8 cellular contexts compared by ENCODE assay signal in genomic region chr3:13544293-13544831, GRCh38. TPM values are rescaled to one million over a fixed set of nuclear protein-coding genes. Genes with fewer than 3 reads are reported as not detected.
A peak's percentile ranks its signal among the peaks of the same experiment; 100 is the strongest.
DNase-seq lines count a peak whose midpoint lies in the region; ATAC-seq and TF ChIP-seq lines count a peak whose summit lies in the region.

No MANE protein-coding gene starts in this region.

- H3K14ac ChIP-seq in neuronal stem cell (ENCODE audit: low read length) = no peak overlapping the region

- DNase-seq in MG63 = peak; percentile 92
- peak; percentile 66 to 84 for DNase-seq in activated T-cell treated with anti-CD3 and anti-CD28 coated beads, Interleukin-2, amount 50 U/mL, for 72 hours
- no peak for DNase-seq in right atrium auricular region (ENCODE audit: low spot score)
- peak; percentile 7 to 69 for DNase-seq in stimulated activated effector memory CD8-positive, alpha-beta T cell treated with anti-CD3 and anti-CD28 coated beads, Interleukin-12 subunit alpha, Interleukin-12 subunit beta, amount 100 ng/mL, for 72 hours (ENCODE audit: low spot score in 2 of 2)
- no peak for DNase-seq in neuronal stem cell (ENCODE audit: low spot score)
- DNase-seq in pons (ENCODE audit: low spot score) = no peak

- H3K4ac ChIP-seq in neuronal stem cell (ENCODE audit: low read length) = no peak overlapping the region

- H3K36me3 ChIP-seq in MG63 (no peaks in the 10 kb centered on the region), right atrium auricular region (no peaks in the 10 kb centered on the region), neuronal stem cell (replicated peaks in 1 of 2; ENCODE audit: control insufficient read depth in 2 of 2, insufficient read depth in 2 of 2, low read length in 2 of 2) (no peaks in the 10 kb centered on the region)

- H3K4me2 ChIP-seq in neuronal stem cell (ENCODE audit: insufficient read depth, low read length, poor library complexity, severe bottlenecking) = no peak overlapping the region

- peak overlapping the region; percentile 50 to 79 for H3K27ac ChIP-seq in right atrium auricular region
- no peak overlapping the region for H3K27ac ChIP-seq in neuronal stem cell (replicated peaks; ENCODE audit: low read length)

- H2BK15ac ChIP-seq in neuronal stem cell (ENCODE audit: low read length) = no peak overlapping the region

- peaks cover 34% of the 10 kb centered on the region for H3K27me3 Mint-ChIP-seq in activated T-cell treated with anti-CD3 and anti-CD28 coated beads, Interleukin-2, amount 50 U/mL, for 72 hours (ENCODE audit: low read depth)

- H4K8ac ChIP-seq in neuronal stem cell (ENCODE audit: low read depth, low read length) = no peak overlapping the region

- H2AK5ac ChIP-seq in neuronal stem cell (ENCODE audit: low read depth, low read length) = no peak overlapping the region

- no peak overlapping the region for H3K9ac ChIP-seq in neuronal stem cell (ENCODE audit: low read depth, low read length, poor library complexity)

- no peak for TF ChIP-seq CTCF in right atrium auricular region (IDR thresholded peaks at IDR 0.05)

- peak overlapping the region; percentile 1 to 52 for H3K4me3 Mint-ChIP-seq in activated T-cell treated with anti-CD3 and anti-CD28 coated beads, Interleukin-2, amount 50 U/mL, for 72 hours
- no peak overlapping the region for H3K4me3 Mint-ChIP-seq in stimulated activated effector memory CD8-positive, alpha-beta T cell treated with anti-CD3 and anti-CD28 coated beads, Interleukin-12 subunit alpha, Interleukin-12 subunit beta, amount 100 ng/mL, for 72 hours

- H3K27ac Mint-ChIP-seq in activated T-cell treated with anti-CD3 and anti-CD28 coated beads, Interleukin-2, amount 50 U/mL, for 72 hours = no peak overlapping the region
- H3K27ac Mint-ChIP-seq in stimulated activated effector memory CD8-positive, alpha-beta T cell treated with anti-CD3 and anti-CD28 coated beads, Interleukin-12 subunit alpha, Interleukin-12 subunit beta, amount 100 ng/mL, for 72 hours = no peak overlapping the region

- peaks cover 27% of the 10 kb centered on the region for H3K4me1 Mint-ChIP-seq in activated T-cell treated with anti-CD3 and anti-CD28 coated beads, Interleukin-2, amount 50 U/mL, for 72 hours (ENCODE audit: low read depth)
- H3K4me1 Mint-ChIP-seq in stimulated activated effector memory CD8-positive, alpha-beta T cell treated with anti-CD3 and anti-CD28 coated beads, Interleukin-12 subunit alpha, Interleukin-12 subunit beta, amount 100 ng/mL, for 72 hours = peaks cover 27% of the 10 kb centered on the region

- WGBS in neuronal stem cell (ENCODE audit: extremely low coverage in 2 of 2, insufficient read length in 2 of 2, insufficient replicate concordance in 1 of 2), 2 donors = no CpG with 5 or more reads among the region's 6 CpGs

- peaks cover 1 to 4% of the 10 kb centered on the region in 2 donors for H3K9me3 Mint-ChIP-seq in activated T-cell treated with anti-CD3 and anti-CD28 coated beads, Interleukin-2, amount 50 U/mL, for 72 hours
- no peaks in the 10 kb centered on the region for H3K9me3 Mint-ChIP-seq in stimulated activated effector memory CD8-positive, alpha-beta T cell treated with anti-CD3 and anti-CD28 coated beads, Interleukin-12 subunit alpha, Interleukin-12 subunit beta, amount 100 ng/mL, for 72 hours

- H2BK12ac ChIP-seq in neuronal stem cell (ENCODE audit: low read length) = no peak overlapping the region

- H3K27me3 ChIP-seq in MG63 (no peaks in the 10 kb centered on the region), right atrium auricular region (no peaks in the 10 kb centered on the region), neuronal stem cell (ENCODE audit: control insufficient read depth in 3 of 3, insufficient read depth in 3 of 3, low read depth in 1 of 3, low read length in 3 of 3) (peaks cover 0 to 30% (median 12%) of the 10 kb centered on the region in 3 experiments)

- H3K79me1 ChIP-seq in neuronal stem cell (ENCODE audit: low read depth, low read length) = no peaks in the 10 kb centered on the region

- peak; percentile 88 to 95 for ATAC-seq in activated T-cell treated with anti-CD3 and anti-CD28 coated beads, Interleukin-2, amount 50 U/mL, for 72 hours (replicated peaks in 1 of 2)
- peak; percentile 91 for ATAC-seq in stimulated activated effector memory CD8-positive, alpha-beta T cell treated with anti-CD3 and anti-CD28 coated beads, Interleukin-12 subunit alpha, Interleukin-12 subunit beta, amount 100 ng/mL, for 72 hours
- ATAC-seq in HG02759 (IDR thresholded peaks at IDR 0.05; ENCODE audit: unreplicated experiment) (no peak), GM18517 (IDR thresholded peaks at IDR 0.05; ENCODE audit: unreplicated experiment) (no peak)

- H3K36me3 Mint-ChIP-seq in activated T-cell treated with anti-CD3 and anti-CD28 coated beads, Interleukin-2, amount 50 U/mL, for 72 hours (ENCODE audit: insufficient read depth in 2 of 2) = peaks cover 2 to 4% of the 10 kb centered on the region in 2 donors
- H3K36me3 Mint-ChIP-seq in stimulated activated effector memory CD8-positive, alpha-beta T cell treated with anti-CD3 and anti-CD28 coated beads, Interleukin-12 subunit alpha, Interleukin-12 subunit beta, amount 100 ng/mL, for 72 hours = peaks cover 6% of the 10 kb centered on the region

- no peak overlapping the region for H2AFZ ChIP-seq in neuronal stem cell (ENCODE audit: low read length)

- no peak overlapping the region for H2BK5ac ChIP-seq in neuronal stem cell (ENCODE audit: low read length)

- H3K4me3 ChIP-seq in MG63 (no peak overlapping the region), right atrium auricular region (no peak overlapping the region), neuronal stem cell (ENCODE audit: low read length in 2 of 2) (no peak overlapping the region)

- no peak overlapping the region for H3K18ac ChIP-seq in neuronal stem cell (ENCODE audit: low read length)

- H3K4me1 ChIP-seq in right atrium auricular region (peaks cover 0 to 52% of the 10 kb centered on the region in 2 donors), neuronal stem cell (ENCODE audit: control insufficient read depth in 2 of 2, insufficient read depth in 1 of 2, low read depth in 1 of 2, low read length in 2 of 2) (peaks cover 9% of the 10 kb centered on the region in 2 donors)

- no peak overlapping the region for H4K91ac ChIP-seq in neuronal stem cell (ENCODE audit: low read depth, low read length, poor library complexity)

- no peak overlapping the region for H3K23ac ChIP-seq in neuronal stem cell (ENCODE audit: low read depth, low read length, poor library complexity)

- no peak overlapping the region for H2BK120ac ChIP-seq in neuronal stem cell (ENCODE audit: low read depth, low read length)

- H3K9me3 ChIP-seq in MG63 (0 out of 2 replicates have a peak, but pooled peaks cover 2% of the 10 kb centered on the region), right atrium auricular region (peaks cover 0 to 5% of the 10 kb centered on the region in 2 donors), neuronal stem cell (replicated peaks in 1 of 2; ENCODE audit: control insufficient read depth in 2 of 2, insufficient read depth in 1 of 2, low read depth in 1 of 2, low read length in 2 of 2) (peaks cover 2 to 4% of the 10 kb centered on the region in 2 donors)

RNA-seq across cellular contexts. Expression of gene FBLN2, which starts 4.6 kb away (rescaled TPM):
- total RNA-seq in MG63 (2014; rRNA removed; shearing (Covaris generic); ENCODE audit: low replicate concordance) = 33.6 and 59.9 TPM in 2 replicates
- 1 to 10 TPM in 1 of 2 donors, under 1 TPM in 1; 0.49 to 1.1 TPM for total RNA-seq in activated T-cell treated with anti-CD3 and anti-CD28 coated beads, Interleukin-2, amount 50 U/mL, for 72 hours
- 100 to 1,000 TPM; 122 to 185 TPM for total RNA-seq in right atrium auricular region
- 12.1 TPM for polyA plus RNA-seq in neuronal stem cell (2013, experiment 1 of 2)
- polyA plus RNA-seq in neuronal stem cell (2013, experiment 2 of 2) = 12.3 TPM

Comparison
In these comparisons a context has a peak if more than half of its experiments do, and no peak if none do; other contexts are left out.
1. DNase-seq: peak in MG63 (single experiment), activated T-cell treated with anti-CD3 and anti-CD28 coated beads, Interleukin-2, amount 50 U/mL, for 72 hours (2 of 2) and stimulated activated effector memory CD8-positive, alpha-beta T cell treated with anti-CD3 and anti-CD28 coated beads, Interleukin-12 subunit alpha, Interleukin-12 subunit beta, amount 100 ng/mL, for 72 hours (2 of 2); none in right atrium auricular region (single experiment), neuronal stem cell (single experiment) and pons (single experiment).
2. ATAC-seq: peak in activated T-cell treated with anti-CD3 and anti-CD28 coated beads, Interleukin-2, amount 50 U/mL, for 72 hours (2 of 2) and stimulated activated effector memory CD8-positive, alpha-beta T cell treated with anti-CD3 and anti-CD28 coated beads, Interleukin-12 subunit alpha, Interleukin-12 subunit beta, amount 100 ng/mL, for 72 hours (single experiment); none in HG02759 (single experiment) and GM18517 (single experiment).
3. RNA of gene FBLN2, which starts 4.6 kb away (total RNA-seq): 122 to 185 TPM in right atrium auricular region and 33.6 to 59.9 TPM in MG63; 0.49 to 1.1 TPM in activated T-cell treated with anti-CD3 and anti-CD28 coated beads, Interleukin-2, amount 50 U/mL, for 72 hours; every median in the first group is over 10 times any median in the second.